In the genomic region with DNA sequence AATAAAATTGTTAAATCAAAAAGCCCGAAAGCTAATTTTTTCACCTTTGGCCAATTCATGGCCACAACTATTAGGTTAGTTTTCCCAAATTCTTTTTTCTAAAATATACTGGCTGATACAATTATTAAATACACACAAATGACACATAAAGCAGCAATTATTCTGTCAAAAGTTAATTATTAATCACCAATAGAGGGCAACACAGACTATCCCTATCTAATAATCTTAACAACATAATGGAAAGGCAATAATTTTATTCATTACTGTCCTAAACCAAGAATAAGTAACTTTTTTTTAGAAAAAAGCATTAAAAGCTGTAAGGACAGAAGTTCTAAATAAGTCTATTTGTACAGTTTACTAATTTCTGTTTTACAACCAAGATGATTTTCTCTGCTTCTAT, we compare ENCODE assay signal across 21 cellular contexts. TPM values are rescaled to one million over a fixed set of nuclear protein-coding genes. Genes with fewer than 3 reads are reported as not detected.
A peak's percentile ranks its signal among the peaks of the same experiment; 100 is the strongest.
DNase-seq lines count a peak whose midpoint lies in the region; ATAC-seq and TF ChIP-seq lines count a peak whose summit lies in the region.
"Had no signal": no experiment of that assay in that cellular context is flagged by ENCODE, and none has a peak within 500 bp of the region (broad histone marks: within the 10 kb centered on the region; RNA-seq: fewer than 3 reads in every experiment).

No MANE protein-coding gene starts in this region.

- peaks cover 16% of the 10 kb centered on the region for H3K36me3 Mint-ChIP-seq in HFFc6 (ENCODE audit: low read depth)

- no peak overlapping the region for H2AFZ ChIP-seq in mammary epithelial cell (ENCODE audit: low read depth, low read length)

- H3K27ac Mint-ChIP-seq in HFFc6 = no peak overlapping the region
- H3K27ac Mint-ChIP-seq: activated T-helper 1 cell treated with anti-CD3 and anti-CD28 coated beads, Interleukin-12 subunit alpha, Interleukin-12 subunit beta, Interleukin-2, Interleukin-4 antibody, amounts not matched to agents 30 ng/mL and 10 ng/mL and 1 ng/mL, durations not matched to agents 14 hours and 24 hours and 36 hours; dendritic cell treated with granulocyte-macrophage colony-stimulating factor and Interleukin-4, amounts not matched to agents 40 ng/mL and 50 ng/mL, for 4 days; nephron had no signal

- in situ Hi-C loops in mammary epithelial cell (cut with MboI; ENCODE audit: low sequenced_read_pairs in 2 of 2) = no loop called here

- H3K27me3 Mint-ChIP-seq in HFFc6 (ENCODE audit: insufficient read depth) = no peaks in the 10 kb centered on the region; the same call in 1 of the 2 replicates
- H3K27me3 Mint-ChIP-seq: dendritic cell treated with granulocyte-macrophage colony-stimulating factor and Interleukin-4, amounts not matched to agents 40 ng/mL and 50 ng/mL, for 4 days had no signal

- no TSS peak for BruUV-seq in mammary epithelial cell (replicated peaks; lab: Mats Ljungman, UMichigan)

- no peaks in the 10 kb centered on the region for H3K4me1 ChIP-seq in mammary epithelial cell (ENCODE audit: insufficient read depth, low read length)

- no peak overlapping the region for H3K4me2 ChIP-seq in mammary epithelial cell (ENCODE audit: insufficient read depth, low read depth, low read length)

- no peaks in the 10 kb centered on the region for H3K27me3 ChIP-seq in mammary epithelial cell (ENCODE audit: insufficient read depth, low read length)

- peaks cover 5% of the 10 kb centered on the region for H3K36me3 ChIP-seq in mammary epithelial cell (ENCODE audit: insufficient read depth, low read length)

- intact Hi-C loops in mammary epithelial cell (cut with micrococcal nuclease) = loop anchor here (1.0 to 10.0 kb wide), 5 partner anchors 80 to 549 kb away; no protein-coding TSS in a partner anchor

- DNase-seq in AML-193 (lab: John Stamatoyannopoulos, UW) (peak; percentile 47 to 53), HFFc6 (no peak), mammary epithelial cell (no peak), left lobe of liver (ENCODE audit: low spot score) (no peak), putamen (ENCODE audit: low spot score) (no peak), NCI-H146 treated with DMSO at 0.1 percent for 48 hours (lab: John Stamatoyannopoulos, UW; ENCODE audit: unreplicated experiment) (no peak), NCI-H226 (no peak)
- DNase-seq: activated CD4-positive, alpha-beta T cell treated with anti-CD3 and anti-CD28 coated beads, Interleukin-2, amount 50 U/mL, for 48 hours; amygdala; DMS79; NCI-H1436; right cardiac atrium; stimulated activated CD4-positive, alpha-beta T cell treated with anti-CD3 and anti-CD28 coated beads, Interleukin-2, amount 100 ng/mL, for 48 hours; trophoblast cell had no signal

- H3K9me3 ChIP-seq in mammary epithelial cell (replicated peaks; ENCODE audit: insufficient read depth, low read length) = no peaks in the 10 kb centered on the region

- ATAC-seq in left lobe of liver (peak; percentile 62), GM21825 (IDR thresholded peaks at IDR 0.05; ENCODE audit: unreplicated experiment) (no peak)
- ATAC-seq: GM12878, K562, right cardiac atrium had no signal

- H3K9me3 Mint-ChIP-seq in HFFc6 = no peaks in the 10 kb centered on the region
- H3K9me3 Mint-ChIP-seq: activated T-helper 1 cell treated with anti-CD3 and anti-CD28 coated beads, Interleukin-12 subunit alpha, Interleukin-12 subunit beta, Interleukin-2, Interleukin-4 antibody, amounts not matched to agents 30 ng/mL and 10 ng/mL and 1 ng/mL, durations not matched to agents 14 hours and 24 hours and 36 hours; dendritic cell treated with granulocyte-macrophage colony-stimulating factor and Interleukin-4, amounts not matched to agents 40 ng/mL and 50 ng/mL, for 4 days had no signal

- no peak overlapping the region for H3K4me3 Mint-ChIP-seq in HFFc6
- H3K4me3 Mint-ChIP-seq: activated T-helper 1 cell treated with anti-CD3 and anti-CD28 coated beads, Interleukin-12 subunit alpha, Interleukin-12 subunit beta, Interleukin-2, Interleukin-4 antibody, amounts not matched to agents 30 ng/mL and 10 ng/mL and 1 ng/mL, durations not matched to agents 14 hours and 24 hours and 36 hours; dendritic cell treated with granulocyte-macrophage colony-stimulating factor and Interleukin-4, amounts not matched to agents 40 ng/mL and 50 ng/mL, for 4 days; nephron had no signal

- dilution Hi-C loops in mammary epithelial cell (cut with HindIII; ENCODE audit: low sequenced_read_pairs) = no loop called here

- H3K27ac ChIP-seq in mammary epithelial cell (ENCODE audit: insufficient read depth, low read depth, low read length) = no peak overlapping the region

- no peaks in the 10 kb centered on the region for H4K20me1 ChIP-seq in mammary epithelial cell (ENCODE audit: insufficient read depth, low read length)

- WGBS in mammary epithelial cell (ENCODE audit: low coverage, missing lambda C conversion rate) = 95% methylated on average over 1 of the region's 1 CpG

- H3K79me2 ChIP-seq in mammary epithelial cell (ENCODE audit: insufficient read depth, low read length) = peaks cover 12% of the 10 kb centered on the region

- H3K9ac ChIP-seq in mammary epithelial cell (ENCODE audit: insufficient read depth, low read length) = no peak overlapping the region

- peaks cover 26% of the 10 kb centered on the region for H3K4me1 Mint-ChIP-seq in HFFc6 (ENCODE audit: low read depth)

- CTCF ChIA-PET in mammary epithelial cell (lab: Charles Lee; ENCODE audit: low non-redundant PET) = interaction anchor here (0.7 kb wide), 1 partner anchor 209 kb away, joined by 4 read pairs; no protein-coding TSS in a partner anchor

- TF ChIP-seq CTCF in HFFc6 (IDR thresholded peaks at IDR 0.05) (peak; percentile 60), mammary epithelial cell (conservative IDR thresholded peaks at IDR 0.05 in 1 of 2, IDR thresholded peaks at IDR 0.05 in 1 of 2; ENCODE audit: extremely low read depth in 1 of 2, insufficient read depth in 1 of 2, low read depth in 1 of 2, low read length in 2 of 2) (peak; percentile 15 to 33)

- no peak overlapping the region for H3K4me3 ChIP-seq in mammary epithelial cell (replicated peaks in 1 of 3; ENCODE audit: insufficient read depth in 1 of 3, low read depth in 2 of 3, low read length in 3 of 3)
- H3K4me3 ChIP-seq: GM12878, K562, lung had no signal

RNA-seq across cellular contexts. Expression of gene KATNAL1, which starts 51.7 kb away (rescaled TPM):
- 10 to 100 TPM; 48.2 to 71.4 (median 61.2) TPM for total RNA-seq in HFFc6 (2021; fragmentation: NEBNext Ultra II Directional; extraction: Animal tissue kit (Norgen Biotek cat#: 25700))
- total RNA-seq in mammary epithelial cell (10 to 100 TPM; 21.7 to 23.0 TPM), left lobe of liver (7.7 TPM)
- polyA plus RNA-seq in mammary epithelial cell = 8.7 TPM
- 5.0 TPM for polyA minus RNA-seq in mammary epithelial cell

Comparison
In these comparisons a context has a peak if more than half of its experiments do, and no peak if none do; other contexts are left out.
1. DNase-seq: peak in AML-193 (2 of 2); none in HFFc6 (single experiment), mammary epithelial cell (single experiment), left lobe of liver (single experiment), putamen (single experiment), NCI-H146 treated with DMSO at 0.1 percent for 48 hours (single experiment) and NCI-H226 (single experiment).